8 cellular contexts compared by ENCODE assay signal in the genomic region with DNA sequence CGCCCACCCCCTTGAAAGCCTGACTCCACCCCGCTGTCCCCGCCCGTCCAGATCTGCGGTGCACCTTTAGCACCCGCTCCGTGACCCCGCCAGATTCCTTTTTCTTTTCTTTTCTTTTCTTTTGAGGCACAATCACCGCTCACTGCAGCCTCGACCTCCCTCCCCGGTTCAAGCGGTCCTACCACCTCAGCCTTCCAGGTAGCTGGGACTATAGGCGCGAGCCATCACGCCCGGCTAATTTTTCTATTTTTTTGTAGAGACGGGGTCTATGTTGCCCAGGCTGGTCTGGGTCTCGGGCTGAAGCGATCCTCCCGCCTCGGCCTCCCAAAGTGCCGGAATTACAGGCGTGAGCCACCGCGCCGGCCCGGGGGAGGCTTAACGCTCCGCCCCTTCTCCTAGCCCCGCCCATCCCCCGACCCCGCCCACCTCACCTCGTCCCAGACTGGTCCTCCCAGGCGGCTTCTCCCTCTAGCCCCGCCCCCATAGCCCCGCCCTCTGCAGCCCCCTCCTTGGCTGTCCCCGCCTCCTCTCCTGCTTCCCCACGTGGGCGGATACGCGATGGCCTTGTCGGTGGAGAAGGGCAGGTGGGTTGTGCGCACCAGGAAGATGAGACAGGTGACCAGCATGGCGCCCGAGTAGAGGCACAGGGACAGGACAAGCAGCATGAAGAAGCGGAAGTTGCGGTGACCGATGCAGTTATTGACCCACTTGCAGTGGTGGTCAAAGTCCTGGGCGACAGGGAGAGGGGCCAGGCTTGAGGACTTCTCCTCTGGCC.
A peak's percentile ranks its signal among the peaks of the same experiment; 100 is the strongest.
DNase-seq lines count a peak whose midpoint lies in the region; ATAC-seq and TF ChIP-seq lines count a peak whose summit lies in the region.

No MANE protein-coding gene starts in this region.

- no peaks in the 10 kb centered on the region for H3K36me3 Mint-ChIP-seq in activated naive CD8-positive, alpha-beta T cell treated with anti-CD3 and anti-CD28 coated beads, Interleukin-2, amount 50 U/mL, for 24 hours (ENCODE audit: low read depth)

- peaks cover 6% of the 10 kb centered on the region for H3K27me3 Mint-ChIP-seq in activated naive CD8-positive, alpha-beta T cell treated with anti-CD3 and anti-CD28 coated beads, Interleukin-2, amount 50 U/mL, for 24 hours

- H3K4me3 Mint-ChIP-seq in activated naive CD8-positive, alpha-beta T cell treated with anti-CD3 and anti-CD28 coated beads, Interleukin-2, amount 50 U/mL, for 24 hours = peak overlapping the region; percentile 75

- H3K4me1 Mint-ChIP-seq in activated naive CD8-positive, alpha-beta T cell treated with anti-CD3 and anti-CD28 coated beads, Interleukin-2, amount 50 U/mL, for 24 hours = peaks cover 15% of the 10 kb centered on the region

- DNase-seq in GM19240 (ENCODE audit: insufficient read length, low spot score) (peak; percentile 53), NCI-H1105 (lab: John Stamatoyannopoulos, UW) (no peak)
- peak; percentile 60 for DNase-seq in activated naive CD8-positive, alpha-beta T cell treated with anti-CD3 and anti-CD28 coated beads, Interleukin-2, amount 50 U/mL, for 24 hours
- DNase-seq in stimulated activated CD4-positive, alpha-beta T cell treated with anti-CD3 and anti-CD28 coated beads, TNF-alpha, amount 100 ng/mL, for 1 hour (ENCODE audit: low read depth in 3 of 3, low spot score in 1 of 3) = peak in 2 of 3 donors; percentile 24 to 43

- H3K27ac Mint-ChIP-seq in activated naive CD8-positive, alpha-beta T cell treated with anti-CD3 and anti-CD28 coated beads, Interleukin-2, amount 50 U/mL, for 24 hours = no peak overlapping the region

- H3K9me3 Mint-ChIP-seq in activated naive CD8-positive, alpha-beta T cell treated with anti-CD3 and anti-CD28 coated beads, Interleukin-2, amount 50 U/mL, for 24 hours = no peaks in the 10 kb centered on the region

- ATAC-seq in SK-N-SH treated with all-trans-retinoic acid at 6 μM for 48 hours (peak; percentile 78), HG02678 (IDR thresholded peaks at IDR 0.05; ENCODE audit: unreplicated experiment) (no peak), HG03045 (IDR thresholded peaks at IDR 0.05; ENCODE audit: unreplicated experiment) (no peak)
- peak; percentile 29 for ATAC-seq in activated naive CD8-positive, alpha-beta T cell treated with anti-CD3 and anti-CD28 coated beads, Interleukin-2, amount 50 U/mL, for 24 hours

- H3K9me3 ChIP-seq in iPS-18c (ENCODE audit: control insufficient read depth, insufficient read depth, low read length) = peaks cover 4% of the 10 kb centered on the region

- peak overlapping the region; percentile 63 for H3K4me3 ChIP-seq in iPS-18c (ENCODE audit: insufficient read depth, low read depth, low read length)

TF ChIP-seq in SK-N-SH treated with all-trans-retinoic acid at 6 μM for 48 hours, 23 proteins besides CTCF, POLR2A, EP300 and RAD21:
- TF ChIP-seq TOX (CRISPR knock-in tag; IDR thresholded peaks at IDR 0.05; ENCODE audit: borderline replicate concordance) (no peak), ESRRG (CRISPR knock-in tag; IDR thresholded peaks at IDR 0.05) (no peak), SNAI2 (CRISPR knock-in tag; IDR thresholded peaks at IDR 0.05) (no peak), ZFP30 (CRISPR knock-in tag; IDR thresholded peaks at IDR 0.05) (no peak), ISL1 (CRISPR knock-in tag; IDR thresholded peaks at IDR 0.05) (no peak), BACH2 (CRISPR knock-in tag; IDR thresholded peaks at IDR 0.05; ENCODE audit: borderline replicate concordance) (no peak), PPARA (CRISPR knock-in tag; IDR thresholded peaks at IDR 0.05; ENCODE audit: borderline replicate concordance) (no peak), ARNTL (CRISPR knock-in tag; IDR thresholded peaks at IDR 0.05; ENCODE audit: borderline replicate concordance, low read depth) (no peak), RARB (CRISPR knock-in tag; IDR thresholded peaks at IDR 0.05) (no peak), ZFP3 (CRISPR knock-in tag; IDR thresholded peaks at IDR 0.05) (no peak), ZNF565 (CRISPR knock-in tag; conservative IDR thresholded peaks at IDR 0.05; ENCODE audit: low read depth) (no peak), TCF4 (CRISPR knock-in tag; IDR thresholded peaks at IDR 0.05; ENCODE audit: borderline replicate concordance) (no peak), GLIS3 (CRISPR knock-in tag; IDR thresholded peaks at IDR 0.05) (no peak)
- TF ChIP-seq, protein P1, sequence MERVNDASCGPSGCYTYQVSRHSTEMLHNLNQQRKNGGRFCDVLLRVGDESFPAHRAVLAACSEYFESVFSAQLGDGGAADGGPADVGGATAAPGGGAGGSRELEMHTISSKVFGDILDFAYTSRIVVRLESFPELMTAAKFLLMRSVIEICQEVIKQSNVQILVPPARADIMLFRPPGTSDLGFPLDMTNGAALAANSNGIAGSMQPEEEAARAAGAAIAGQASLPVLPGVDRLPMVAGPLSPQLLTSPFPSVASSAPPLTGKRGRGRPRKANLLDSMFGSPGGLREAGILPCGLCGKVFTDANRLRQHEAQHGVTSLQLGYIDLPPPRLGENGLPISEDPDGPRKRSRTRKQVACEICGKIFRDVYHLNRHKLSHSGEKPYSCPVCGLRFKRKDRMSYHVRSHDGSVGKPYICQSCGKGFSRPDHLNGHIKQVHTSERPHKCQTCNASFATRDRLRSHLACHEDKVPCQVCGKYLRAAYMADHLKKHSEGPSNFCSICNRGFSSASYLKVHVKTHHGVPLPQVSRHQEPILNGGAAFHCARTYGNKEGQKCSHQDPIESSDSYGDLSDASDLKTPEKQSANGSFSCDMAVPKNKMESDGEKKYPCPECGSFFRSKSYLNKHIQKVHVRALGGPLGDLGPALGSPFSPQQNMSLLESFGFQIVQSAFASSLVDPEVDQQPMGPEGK (CRISPR knock-in tag; IDR thresholded peaks at IDR 0.05; ENCODE audit: borderline replicate concordance) = no peak
- TF ChIP-seq, protein P2, sequence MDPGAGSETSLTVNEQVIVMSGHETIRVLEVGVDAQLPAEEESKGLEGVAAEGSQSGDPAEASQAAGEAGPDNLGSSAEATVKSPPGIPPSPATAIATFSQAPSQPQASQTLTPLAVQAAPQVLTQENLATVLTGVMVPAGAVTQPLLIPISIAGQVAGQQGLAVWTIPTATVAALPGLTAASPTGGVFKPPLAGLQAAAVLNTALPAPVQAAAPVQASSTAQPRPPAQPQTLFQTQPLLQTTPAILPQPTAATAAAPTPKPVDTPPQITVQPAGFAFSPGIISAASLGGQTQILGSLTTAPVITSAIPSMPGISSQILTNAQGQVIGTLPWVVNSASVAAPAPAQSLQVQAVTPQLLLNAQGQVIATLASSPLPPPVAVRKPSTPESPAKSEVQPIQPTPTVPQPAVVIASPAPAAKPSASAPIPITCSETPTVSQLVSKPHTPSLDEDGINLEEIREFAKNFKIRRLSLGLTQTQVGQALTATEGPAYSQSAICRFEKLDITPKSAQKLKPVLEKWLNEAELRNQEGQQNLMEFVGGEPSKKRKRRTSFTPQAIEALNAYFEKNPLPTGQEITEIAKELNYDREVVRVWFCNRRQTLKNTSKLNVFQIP (CRISPR knock-in tag; IDR thresholded peaks at IDR 0.05; ENCODE audit: borderline replicate concordance, low read depth) = no peak
- TF ChIP-seq, protein P3, sequence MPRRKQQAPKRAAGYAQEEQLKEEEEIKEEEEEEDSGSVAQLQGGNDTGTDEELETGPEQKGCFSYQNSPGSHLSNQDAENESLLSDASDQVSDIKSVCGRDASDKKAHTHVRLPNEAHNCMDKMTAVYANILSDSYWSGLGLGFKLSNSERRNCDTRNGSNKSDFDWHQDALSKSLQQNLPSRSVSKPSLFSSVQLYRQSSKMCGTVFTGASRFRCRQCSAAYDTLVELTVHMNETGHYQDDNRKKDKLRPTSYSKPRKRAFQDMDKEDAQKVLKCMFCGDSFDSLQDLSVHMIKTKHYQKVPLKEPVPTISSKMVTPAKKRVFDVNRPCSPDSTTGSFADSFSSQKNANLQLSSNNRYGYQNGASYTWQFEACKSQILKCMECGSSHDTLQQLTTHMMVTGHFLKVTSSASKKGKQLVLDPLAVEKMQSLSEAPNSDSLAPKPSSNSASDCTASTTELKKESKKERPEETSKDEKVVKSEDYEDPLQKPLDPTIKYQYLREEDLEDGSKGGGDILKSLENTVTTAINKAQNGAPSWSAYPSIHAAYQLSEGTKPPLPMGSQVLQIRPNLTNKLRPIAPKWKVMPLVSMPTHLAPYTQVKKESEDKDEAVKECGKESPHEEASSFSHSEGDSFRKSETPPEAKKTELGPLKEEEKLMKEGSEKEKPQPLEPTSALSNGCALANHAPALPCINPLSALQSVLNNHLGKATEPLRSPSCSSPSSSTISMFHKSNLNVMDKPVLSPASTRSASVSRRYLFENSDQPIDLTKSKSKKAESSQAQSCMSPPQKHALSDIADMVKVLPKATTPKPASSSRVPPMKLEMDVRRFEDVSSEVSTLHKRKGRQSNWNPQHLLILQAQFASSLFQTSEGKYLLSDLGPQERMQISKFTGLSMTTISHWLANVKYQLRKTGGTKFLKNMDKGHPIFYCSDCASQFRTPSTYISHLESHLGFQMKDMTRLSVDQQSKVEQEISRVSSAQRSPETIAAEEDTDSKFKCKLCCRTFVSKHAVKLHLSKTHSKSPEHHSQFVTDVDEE (CRISPR knock-in tag; IDR thresholded peaks at IDR 0.05) = no peak

Comparison
In these comparisons a context has a peak if more than half of its experiments do, and no peak if none do; other contexts are left out.
1. ATAC-seq: peak in SK-N-SH treated with all-trans-retinoic acid at 6 μM for 48 hours (single experiment) and activated naive CD8-positive, alpha-beta T cell treated with anti-CD3 and anti-CD28 coated beads, Interleukin-2, amount 50 U/mL, for 24 hours (single experiment); none in HG02678 (single experiment) and HG03045 (single experiment).